21 cellular contexts compared by ENCODE assay signal in genomic region chr14:49480053-49480452, GRCh38.
"Had no signal": no experiment of that assay in that cellular context is flagged by ENCODE, and none has a peak within 500 bp of the region (broad histone marks: within the 10 kb centered on the region; RNA-seq: fewer than 3 reads in every experiment).

No MANE protein-coding gene starts in this region.

- H3K27me3 ChIP-seq: dorsolateral prefrontal cortex, hepatocyte, neural progenitor cell, ovary, testis, transverse colon had no signal

- H3K9ac ChIP-seq: neural progenitor cell had no signal

- H3K4me2 ChIP-seq: neural progenitor cell, smooth muscle cell had no signal

- H3K4me1 ChIP-seq: neural progenitor cell, testis had no signal

- H3K36me3 ChIP-seq: neural progenitor cell, ovary, transverse colon had no signal

- ATAC-seq: left cardiac atrium; natural killer cell treated with Interleukin-12 subunit alpha and Interleukin-12 subunit beta and Interleukin-15 and Interleukin-18, amount 100 ng/mL, for 72 hours; stimulated activated effector memory CD8-positive, alpha-beta T cell treated with anti-CD3 and anti-CD28 coated beads, Interleukin-12 subunit alpha, Interleukin-12 subunit beta, amount 100 ng/mL, for 72 hours had no signal

- H3K4me3 ChIP-seq: dorsolateral prefrontal cortex, hepatocyte, neural progenitor cell, ovary, smooth muscle cell, testis, transverse colon had no signal

- H3K9me3 ChIP-seq: ovary, testis, transverse colon had no signal

- DNase-seq: cortex of kidney; dorsolateral prefrontal cortex; effector CD8-positive, alpha-beta T cell; foreskin melanocyte; head of caudate nucleus; kidney; left cardiac atrium; mesenchymal stem cell; midbrain; nucleus accumbens; ovary; right cardiac atrium; stimulated activated CD4-positive, alpha-beta T cell treated with anti-CD3 and anti-CD28 coated beads, Interleukin-2, amount 100 ng/mL, for 48 hours; stimulated activated CD8-positive, alpha-beta memory T cell treated with anti-CD3 and anti-CD28 coated beads, Interleukin-4, amount 100 ng/mL, for 48 hours; testis; transverse colon had no signal

- H3K79me2 ChIP-seq: hepatocyte had no signal

- H2AFZ ChIP-seq: hepatocyte had no signal

- H3K27ac ChIP-seq: dorsolateral prefrontal cortex, neural progenitor cell, ovary, testis, transverse colon had no signal
